ENCODE assay signal across 11 cellular contexts in genomic region chr2:226903179-226903578, GRCh38.
DNase-seq lines count a peak whose midpoint lies in the region; ATAC-seq and TF ChIP-seq lines count a peak whose summit lies in the region.
"Had no signal": no experiment of that assay in that cellular context is flagged by ENCODE, and none has a peak within 500 bp of the region (broad histone marks: within the 10 kb centered on the region; RNA-seq: fewer than 3 reads in every experiment).

No MANE protein-coding gene starts in this region.

- H2AFZ ChIP-seq in OCI-LY7 (ENCODE audit: low read length) = no peak overlapping the region
- H2AFZ ChIP-seq: GM23338 had no signal

- H3K9me3 ChIP-seq in OCI-LY7 (ENCODE audit: low read length) = no peaks in the 10 kb centered on the region

- H3K4me2 ChIP-seq in OCI-LY7 (ENCODE audit: low read length) = no peak overlapping the region
- H3K4me2 ChIP-seq: GM23338 had no signal

- peak; percentile 54 for DNase-seq in activated CD4-positive, alpha-beta T cell treated with anti-CD3 and anti-CD28 coated beads for 36 hours
- DNase-seq in activated CD4-positive, alpha-beta T cell treated with anti-CD3 and anti-CD28 coated beads, Interleukin-2, amount 10 ng/mL, durations not matched to agents 24 days and 14 days = no peak
- DNase-seq in OCI-LY7 (ENCODE audit: low spot score) (no peak), choroid plexus epithelial cell (ENCODE audit: low read depth) (peak; percentile 93), skeletal muscle cell (ENCODE audit: low read depth) (peak; percentile 72), cortex of kidney (lab: John Stamatoyannopoulos, UW) (no peak), NCI-H748 (lab: John Stamatoyannopoulos, UW; ENCODE audit: unreplicated experiment) (no peak)

- POLR2A ChIA-PET in activated CD4-positive, alpha-beta T cell treated with anti-CD3 and anti-CD28 coated beads for 36 hours (lab: Charles Lee) = no interaction called here
- POLR2A ChIA-PET in OCI-LY7 (lab: Charles Lee) = interaction anchor here (0.8 to 6.2 kb wide), 4 partner anchors 13 to 131 kb away, joined by 3 to 35 read pairs (median 16); no protein-coding TSS in a partner anchor

- ATAC-seq in activated CD4-positive, alpha-beta T cell treated with anti-CD3 and anti-CD28 coated beads for 36 hours = peak; percentile 79
- ATAC-seq in HG02642 (IDR thresholded peaks at IDR 0.05; ENCODE audit: poor library complexity, unreplicated experiment) = no peak
- ATAC-seq: GM23338 had no signal

- no peak overlapping the region for H3K4me3 Mint-ChIP-seq in activated CD4-positive, alpha-beta T cell treated with anti-CD3 and anti-CD28 coated beads for 36 hours
- H3K4me3 Mint-ChIP-seq in activated CD4-positive, alpha-beta T cell treated with anti-CD3 and anti-CD28 coated beads, Interleukin-2, amount 10 ng/mL, durations not matched to agents 24 days and 14 days = no peak overlapping the region
- H3K4me3 Mint-ChIP-seq: activated naive CD4-positive, alpha-beta T cell treated with anti-CD3 and anti-CD28 coated beads, Interleukin-2, amount 50 U/mL, for 24 hours; GM23338 had no signal

- TF ChIP-seq CTCF in OCI-LY7 (conservative IDR thresholded peaks at IDR 0.05; ENCODE audit: low read length) (no peak), choroid plexus epithelial cell (conservative IDR thresholded peaks at IDR 0.05; ENCODE audit: low read depth, low read length) (no peak)

- peak overlapping the region; percentile 29 for H3K27ac Mint-ChIP-seq in activated CD4-positive, alpha-beta T cell treated with anti-CD3 and anti-CD28 coated beads for 36 hours
- no peak overlapping the region for H3K27ac Mint-ChIP-seq in activated CD4-positive, alpha-beta T cell treated with anti-CD3 and anti-CD28 coated beads, Interleukin-2, amount 10 ng/mL, durations not matched to agents 24 days and 14 days
- H3K27ac Mint-ChIP-seq: activated naive CD4-positive, alpha-beta T cell treated with anti-CD3 and anti-CD28 coated beads, Interleukin-2, amount 50 U/mL, for 24 hours; progenitor cell of endocrine pancreas had no signal

- H4K20me1 ChIP-seq in OCI-LY7 (ENCODE audit: insufficient read depth, low read length) = no peaks in the 10 kb centered on the region

- H3K9me2 ChIP-seq in OCI-LY7 (ENCODE audit: insufficient read depth, low read length) = no peaks in the 10 kb centered on the region

- peaks cover 17% of the 10 kb centered on the region; the same call in 1 of the 2 replicates for H3K79me2 ChIP-seq in OCI-LY7 (ENCODE audit: insufficient read depth, low read depth, low read length)

- CTCF ChIA-PET in activated CD4-positive, alpha-beta T cell treated with anti-CD3 and anti-CD28 coated beads for 36 hours (lab: Charles Lee) = interaction anchor here (0.5 to 1.0 kb wide), 2 partner anchors 10 to 77 kb away, joined by 3 read pairs; no protein-coding TSS in a partner anchor
- CTCF ChIA-PET in OCI-LY7 (lab: Charles Lee; ENCODE audit: unreplicated experiment) = no interaction called here

- BruUV-seq in OCI-LY7 (replicated peaks; lab: Mats Ljungman, UMichigan) = no TSS peak

- H3K27ac ChIP-seq in OCI-LY7 (ENCODE audit: low read depth, low read length, poor library complexity, severe bottlenecking) = peak overlapping the region; percentile 98

- H3K4me1 ChIP-seq in OCI-LY7 (ENCODE audit: insufficient read depth, low read length, poor library complexity, severe bottlenecking) = peaks cover 91% of the 10 kb centered on the region

- peaks cover 2% of the 10 kb centered on the region for H3K9me3 Mint-ChIP-seq in activated CD4-positive, alpha-beta T cell treated with anti-CD3 and anti-CD28 coated beads for 36 hours (ENCODE audit: low read depth)
- H3K9me3 Mint-ChIP-seq in activated CD4-positive, alpha-beta T cell treated with anti-CD3 and anti-CD28 coated beads, Interleukin-2, amount 10 ng/mL, durations not matched to agents 24 days and 14 days = no peaks in the 10 kb centered on the region
- H3K9me3 Mint-ChIP-seq: activated naive CD4-positive, alpha-beta T cell treated with anti-CD3 and anti-CD28 coated beads, Interleukin-2, amount 50 U/mL, for 24 hours; GM23338 had no signal

- peaks cover 36% of the 10 kb centered on the region for H3K36me3 Mint-ChIP-seq in activated CD4-positive, alpha-beta T cell treated with anti-CD3 and anti-CD28 coated beads for 36 hours (ENCODE audit: low read depth)
- H3K36me3 Mint-ChIP-seq in activated CD4-positive, alpha-beta T cell treated with anti-CD3 and anti-CD28 coated beads, Interleukin-2, amount 10 ng/mL, durations not matched to agents 24 days and 14 days (ENCODE audit: low read depth) = peaks cover 9% of the 10 kb centered on the region

- H3K27me3 Mint-ChIP-seq in activated CD4-positive, alpha-beta T cell treated with anti-CD3 and anti-CD28 coated beads for 36 hours = no peaks in the 10 kb centered on the region
- H3K27me3 Mint-ChIP-seq in activated CD4-positive, alpha-beta T cell treated with anti-CD3 and anti-CD28 coated beads, Interleukin-2, amount 10 ng/mL, durations not matched to agents 24 days and 14 days = no peaks in the 10 kb centered on the region
- H3K27me3 Mint-ChIP-seq: activated naive CD4-positive, alpha-beta T cell treated with anti-CD3 and anti-CD28 coated beads, Interleukin-2, amount 50 U/mL, for 24 hours; progenitor cell of endocrine pancreas had no signal

- peaks cover 49% of the 10 kb centered on the region for H3K4me1 Mint-ChIP-seq in activated CD4-positive, alpha-beta T cell treated with anti-CD3 and anti-CD28 coated beads for 36 hours
- H3K4me1 Mint-ChIP-seq in activated CD4-positive, alpha-beta T cell treated with anti-CD3 and anti-CD28 coated beads, Interleukin-2, amount 10 ng/mL, durations not matched to agents 24 days and 14 days = peaks cover 10% of the 10 kb centered on the region
- H3K4me1 Mint-ChIP-seq: GM23338 had no signal

- intact Hi-C loops in activated CD4-positive, alpha-beta T cell treated with anti-CD3 and anti-CD28 coated beads for 36 hours (cut with DNase I, micrococcal nuclease) = no loop called here
- intact Hi-C loops in activated CD4-positive, alpha-beta T cell treated with anti-CD3 and anti-CD28 coated beads, Interleukin-2, amount 10 ng/mL, durations not matched to agents 24 days and 14 days (cut with micrococcal nuclease) = loop anchor here (10.0 kb wide), 1 partner anchor 68 kb away; the partner anchor contains the start of gene RHBDD1
- intact Hi-C loops in OCI-LY7 (cut with micrococcal nuclease; ENCODE audit: unreplicated experiment) = loop anchor here (1.0 to 10.0 kb wide), 3 partner anchors 23 to 1958 kb away; no protein-coding TSS in a partner anchor

- H3K4me3 ChIP-seq in OCI-LY7 (ENCODE audit: low read depth, low read length, poor library complexity, severe bottlenecking) (no peak overlapping the region), choroid plexus epithelial cell (ENCODE audit: low read depth, low read length) (no peak overlapping the region), skeletal muscle cell (ENCODE audit: low read depth, low read length) (no peak overlapping the region)
- H3K4me3 ChIP-seq: GM23338 had no signal

- peaks cover 1% of the 10 kb centered on the region; the same call in 1 of the 2 replicates for H3K36me3 ChIP-seq in OCI-LY7 (ENCODE audit: insufficient read depth, low read length)

Comparison
In these comparisons a context has a peak if more than half of its experiments do, and no peak if none do; other contexts are left out.
1. DNase-seq: peak in activated CD4-positive, alpha-beta T cell treated with anti-CD3 and anti-CD28 coated beads for 36 hours (single experiment), choroid plexus epithelial cell (single experiment) and skeletal muscle cell (single experiment); none in activated CD4-positive, alpha-beta T cell treated with anti-CD3 and anti-CD28 coated beads, Interleukin-2, amount 10 ng/mL, durations not matched to agents 24 days and 14 days (single experiment), OCI-LY7 (single experiment), cortex of kidney (single experiment) and NCI-H748 (single experiment).
2. intact Hi-C loops: an anchor here in activated CD4-positive, alpha-beta T cell treated with anti-CD3 and anti-CD28 coated beads, Interleukin-2, amount 10 ng/mL, durations not matched to agents 24 days and 14 days (10.0 kb wide) and OCI-LY7 (1.0 to 10.0 kb wide); none called in activated CD4-positive, alpha-beta T cell treated with anti-CD3 and anti-CD28 coated beads for 36 hours.